Comparison of ENCODE assay signal across 17 cellular contexts in the genomic region with DNA sequence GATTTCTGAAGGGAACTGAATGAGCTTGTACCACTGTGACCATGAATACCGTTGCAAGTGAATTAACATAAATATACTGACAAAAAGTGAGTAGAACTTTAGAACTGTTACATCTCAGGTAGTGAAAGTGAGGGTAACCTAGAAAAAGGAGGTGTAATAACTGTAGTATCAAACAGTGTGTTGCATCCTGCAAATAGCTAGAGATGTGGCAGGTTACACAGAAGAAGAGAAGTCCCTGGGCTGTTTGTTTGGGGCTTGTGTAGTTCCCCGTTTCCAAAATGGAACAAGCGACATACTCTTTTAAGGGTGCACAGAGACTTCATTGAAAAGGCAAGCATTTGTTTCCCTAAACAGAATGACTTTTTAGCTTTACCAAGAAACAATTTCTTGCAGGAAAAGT.
DNase-seq lines count a peak whose midpoint lies in the region; ATAC-seq, FAIRE-seq and TF ChIP-seq lines count a peak whose summit lies in the region.
"Had no signal": no experiment of that assay in that cellular context is flagged by ENCODE, and none has a peak within 500 bp of the region (broad histone marks: within the 10 kb centered on the region; RNA-seq: fewer than 3 reads in every experiment).

No MANE protein-coding gene starts in this region.

- H3K9ac ChIP-seq in endodermal cell (ENCODE audit: extremely low read depth, low read length, poor library complexity, severe bottlenecking): no peak overlapping the region

- FAIRE-seq in GM12891 (lab: Jason Lieb, UNC): peak; percentile 43
- FAIRE-seq: HTR-8/SVneo had no signal

- H3K27me3 Mint-ChIP-seq in Calu3 (ENCODE audit: unreplicated experiment) (no peaks in the 10 kb centered on the region), progenitor cell of endocrine pancreas (no peaks in the 10 kb centered on the region), endodermal cell (ENCODE audit: insufficient read depth) (no peaks in the 10 kb centered on the region)
- H3K27me3 Mint-ChIP-seq in activated T-helper 2 cell treated with anti-CD3 and anti-CD28 coated beads, Interferon-gamma antibody, Interleukin-2, Interleukin-4, amounts not matched to agents 10 μg/mL and 5 μg/mL and 100 μg/mL, durations not matched to agents 14 hours and 24 hours and 36 hours (ENCODE audit: low read depth): no peaks in the 10 kb centered on the region

- H3K4me3 Mint-ChIP-seq in Calu3 (ENCODE audit: low read depth, unreplicated experiment) (no peak overlapping the region), progenitor cell of endocrine pancreas (ENCODE audit: low read depth) (no peak overlapping the region), endodermal cell (no peak overlapping the region)
- no peak overlapping the region for H3K4me3 Mint-ChIP-seq in activated T-helper 2 cell treated with anti-CD3 and anti-CD28 coated beads, Interferon-gamma antibody, Interleukin-2, Interleukin-4, amounts not matched to agents 10 μg/mL and 5 μg/mL and 100 μg/mL, durations not matched to agents 14 hours and 24 hours and 36 hours (ENCODE audit: low read depth)

- H3K27me3 ChIP-seq in endodermal cell (ENCODE audit: control insufficient read depth, insufficient read depth, low read length, poor library complexity, severe bottlenecking): no peaks in the 10 kb centered on the region
- H3K27me3 ChIP-seq: BE2C, SJCRH30 had no signal

- TF ChIP-seq POLR2A in GM12891 (IDR thresholded peaks at IDR 0.05; ENCODE audit: low read depth, low read length) (no peak), GM18505 (IDR thresholded peaks at IDR 0.05; ENCODE audit: borderline replicate concordance, extremely low read depth, insufficient read depth, insufficient read length) (no peak)

- H3K27ac ChIP-seq in endodermal cell (ENCODE audit: low read depth, low read length): no peak overlapping the region
- H3K27ac ChIP-seq: RWPE1, SJCRH30 had no signal

- H3K36me3 Mint-ChIP-seq in Calu3 (ENCODE audit: insufficient read depth, unreplicated experiment) (peaks cover 5% of the 10 kb centered on the region), progenitor cell of endocrine pancreas (ENCODE audit: insufficient read depth) (peaks cover 2% of the 10 kb centered on the region), endodermal cell (ENCODE audit: low read depth) (no peaks in the 10 kb centered on the region)
- H3K36me3 Mint-ChIP-seq in activated T-helper 2 cell treated with anti-CD3 and anti-CD28 coated beads, Interferon-gamma antibody, Interleukin-2, Interleukin-4, amounts not matched to agents 10 μg/mL and 5 μg/mL and 100 μg/mL, durations not matched to agents 14 hours and 24 hours and 36 hours (ENCODE audit: low read depth): peaks cover 29% of the 10 kb centered on the region

- BruUV-seq in Calu3 (replicated peaks; lab: Mats Ljungman, UMichigan): no TSS peak

- WGBS in endodermal cell (ENCODE audit: insufficient coverage in 1 of 2, insufficient read length in 1 of 2), 2 experiments: 84 to 97% methylated on average over 3 of the region's 3 CpGs

- TF ChIP-seq CTCF in Calu3 (IDR thresholded peaks at IDR 0.05; ENCODE audit: unreplicated experiment) (no peak), progenitor cell of endocrine pancreas (IDR thresholded peaks at IDR 0.05; ENCODE audit: unreplicated experiment) (no peak), endodermal cell (conservative IDR thresholded peaks at IDR 0.05) (no peak)

- H3K9me3 Mint-ChIP-seq in Calu3 (ENCODE audit: low read depth, unreplicated experiment): no peaks in the 10 kb centered on the region
- H3K9me3 Mint-ChIP-seq in activated T-helper 2 cell treated with anti-CD3 and anti-CD28 coated beads, Interferon-gamma antibody, Interleukin-2, Interleukin-4, amounts not matched to agents 10 μg/mL and 5 μg/mL and 100 μg/mL, durations not matched to agents 14 hours and 24 hours and 36 hours: peaks cover 21% of the 10 kb centered on the region
- H3K9me3 Mint-ChIP-seq in progenitor cell of endocrine pancreas (ENCODE audit: low read depth): no peaks in the 10 kb centered on the region
- no peaks in the 10 kb centered on the region for H3K9me3 Mint-ChIP-seq in endodermal cell

- ATAC-seq in HG02610 (IDR thresholded peaks at IDR 0.05; ENCODE audit: unreplicated experiment) (peak; percentile 38), GM18505 (IDR thresholded peaks at IDR 0.05; ENCODE audit: unreplicated experiment) (no peak)

- H3K4me1 Mint-ChIP-seq in Calu3 (ENCODE audit: low read depth, unreplicated experiment) (no peaks in the 10 kb centered on the region), progenitor cell of endocrine pancreas (ENCODE audit: low read depth) (peaks cover 7% of the 10 kb centered on the region), endodermal cell (peaks cover 24% of the 10 kb centered on the region)
- peaks cover 46% of the 10 kb centered on the region for H3K4me1 Mint-ChIP-seq in activated T-helper 2 cell treated with anti-CD3 and anti-CD28 coated beads, Interferon-gamma antibody, Interleukin-2, Interleukin-4, amounts not matched to agents 10 μg/mL and 5 μg/mL and 100 μg/mL, durations not matched to agents 14 hours and 24 hours and 36 hours (ENCODE audit: low read depth)

- intact Hi-C loops in Calu3 (cut with micrococcal nuclease; ENCODE audit: unreplicated experiment): no loop called here
- intact Hi-C loops in activated T-helper 2 cell treated with anti-CD3 and anti-CD28 coated beads, Interferon-gamma antibody, Interleukin-2, Interleukin-4, amounts not matched to agents 10 μg/mL and 5 μg/mL and 100 μg/mL, durations not matched to agents 14 hours and 24 hours and 36 hours (cut with micrococcal nuclease): loop anchor here (10.0 kb wide), 1 partner anchor 506 kb away; no protein-coding TSS in a partner anchor

- peaks cover 9% of the 10 kb centered on the region for H3K4me1 ChIP-seq in endodermal cell (ENCODE audit: control insufficient read depth, insufficient read depth, low read length)
- H3K4me1 ChIP-seq: BE2C, HAP-1 had no signal

- H3K36me3 ChIP-seq in endodermal cell (ENCODE audit: control insufficient read depth, insufficient read depth, low read length): no peaks in the 10 kb centered on the region
- H3K36me3 ChIP-seq: BE2C, HAP-1, SJCRH30 had no signal

- no peak overlapping the region for H3K4me3 ChIP-seq in endodermal cell (ENCODE audit: low read length)
- H3K4me3 ChIP-seq: HAP-1, SJCRH30 had no signal

- DNase-seq in Calu3 (no peak), GM12891 (ENCODE audit: insufficient read length, low spot score) (no peak), progenitor cell of endocrine pancreas (ENCODE audit: low spot score, unreplicated experiment) (no peak), endodermal cell (no peak)
- DNase-seq in activated T-helper 2 cell treated with anti-CD3 and anti-CD28 coated beads, Interferon-gamma antibody, Interleukin-2, Interleukin-4, amounts not matched to agents 10 μg/mL and 5 μg/mL and 100 μg/mL, durations not matched to agents 14 hours and 24 hours and 36 hours (ENCODE audit: low spot score): no peak
- DNase-seq: BE2C; NCI-H1092 treated with DMSO at 0.1 percent for 48 hours; NCI-H1694; NCI-H345; NCI-H526 treated with DMSO at 0.1 percent for 48 hours; NK-92 treated with Interleukin-12 subunit alpha and Interleukin-12 subunit beta, amount 100 ng/mL, for 24 hours; SJCRH30 had no signal

- peaks cover 5% of the 10 kb centered on the region for H3K9me3 ChIP-seq in endodermal cell (ENCODE audit: control insufficient read depth, low read length)
- H3K9me3 ChIP-seq: BE2C, HAP-1 had no signal

- CTCF ChIA-PET in Calu3 (lab: Charles Lee): interaction anchor here (0.6 to 1.0 kb wide), 2 partner anchors 11 to 80 kb away, joined by 3 read pairs; no protein-coding TSS in a partner anchor

- H3K27ac Mint-ChIP-seq in Calu3 (ENCODE audit: unreplicated experiment) (peak overlapping the region; percentile 28), progenitor cell of endocrine pancreas (no peak overlapping the region), endodermal cell (no peak overlapping the region)
- peak overlapping the region; percentile 23 for H3K27ac Mint-ChIP-seq in activated T-helper 2 cell treated with anti-CD3 and anti-CD28 coated beads, Interferon-gamma antibody, Interleukin-2, Interleukin-4, amounts not matched to agents 10 μg/mL and 5 μg/mL and 100 μg/mL, durations not matched to agents 14 hours and 24 hours and 36 hours

TF ChIP-seq in GM12891, 5 proteins besides CTCF, POLR2A, EP300 and RAD21:
- no peak for TF ChIP-seq TAF1 (IDR thresholded peaks at IDR 0.05; ENCODE audit: low read depth, low read length)
- no peak for TF ChIP-seq PAX5 (IDR thresholded peaks at IDR 0.05; ENCODE audit: insufficient read depth, low read length, severe bottlenecking)
- no peak for TF ChIP-seq POU2F2 (IDR thresholded peaks at IDR 0.05; ENCODE audit: low read depth, low read length)
- no peak for TF ChIP-seq SPI1 (IDR thresholded peaks at IDR 0.05; ENCODE audit: low read depth, low read length)
- TF ChIP-seq POLR2AphosphoS5 (IDR thresholded peaks at IDR 0.05; ENCODE audit: low read depth, low read length): no peak

Comparison
In these comparisons a context has a peak if more than half of its experiments do, and no peak if none do; other contexts are left out.
1. H3K27ac Mint-ChIP-seq: peak in Calu3 (single experiment) and activated T-helper 2 cell treated with anti-CD3 and anti-CD28 coated beads, Interferon-gamma antibody, Interleukin-2, Interleukin-4, amounts not matched to agents 10 μg/mL and 5 μg/mL and 100 μg/mL, durations not matched to agents 14 hours and 24 hours and 36 hours (single experiment); none in progenitor cell of endocrine pancreas (single experiment) and endodermal cell (single experiment).